ENCODE assay signal across 10 cellular contexts in genomic region chr16:89573826-89574680, GRCh38. TPM values are rescaled to one million over a fixed set of nuclear protein-coding genes. Genes with fewer than 3 reads are reported as not detected.
DNase-seq lines count a peak whose midpoint lies in the region; ATAC-seq, FAIRE-seq and TF ChIP-seq lines count a peak whose summit lies in the region.
"Had no signal": no experiment of that assay in that cellular context is flagged by ENCODE, and none has a peak within 500 bp of the region (broad histone marks: within the 10 kb centered on the region; RNA-seq: fewer than 3 reads in every experiment).

No MANE protein-coding gene starts in this region.

- ATAC-seq in activated CD8-positive, alpha-beta T cell treated with anti-CD3 and anti-CD28 coated beads for 36 hours = no peak
- no peak for ATAC-seq in activated CD8-positive, alpha-beta T cell treated with anti-CD3 and anti-CD28 coated beads, Interleukin-2, amount 10 ng/mL, durations not matched to agents 7 days and 5 days
- ATAC-seq in GM18519 (IDR thresholded peaks at IDR 0.05; ENCODE audit: low FRiP score, unreplicated experiment) (no peak), GM21526 (IDR thresholded peaks at IDR 0.05; ENCODE audit: low FRiP score, unreplicated experiment) (no peak)

- POLR2A ChIA-PET in activated CD8-positive, alpha-beta T cell treated with anti-CD3 and anti-CD28 coated beads for 36 hours (lab: Charles Lee) = interaction anchor here (2.8 kb wide), 1 partner anchor 10 kb away, joined by 10 read pairs; no protein-coding TSS in a partner anchor
- POLR2A ChIA-PET in activated CD8-positive, alpha-beta T cell treated with anti-CD3 and anti-CD28 coated beads, Interleukin-2, amount 10 ng/mL, durations not matched to agents 7 days and 5 days (lab: Charles Lee) = no interaction called here
- POLR2A ChIA-PET in OCI-LY7 (lab: Charles Lee) = no interaction called here

- TF ChIP-seq POLR2A in esophagus muscularis mucosa (IDR thresholded peaks at IDR 0.05; ENCODE audit: low read depth) (no peak), GM12892 (IDR thresholded peaks at IDR 0.05; ENCODE audit: low read depth, low read length) (no peak)

- H3K4me3 ChIP-seq in OCI-LY7 (ENCODE audit: low read depth, low read length, poor library complexity, severe bottlenecking) (peak overlapping the region; percentile 42), esophagus muscularis mucosa (peak overlapping the region in 3 of 4 donors; percentile 35 to 49 (median 36)), skin epidermis (peak overlapping the region in 4 of 7 experiments; percentile 11 to 33 (median 24))

- H3K4me1 ChIP-seq in OCI-LY7 (ENCODE audit: insufficient read depth, low read length, poor library complexity, severe bottlenecking) (peaks cover 23% of the 10 kb centered on the region), esophagus muscularis mucosa (peaks cover 22 to 40% (median 31%) of the 10 kb centered on the region in 4 donors)

- intact Hi-C loops in activated CD8-positive, alpha-beta T cell treated with anti-CD3 and anti-CD28 coated beads for 36 hours (cut with micrococcal nuclease) = no loop called here
- intact Hi-C loops in OCI-LY7 (cut with micrococcal nuclease; ENCODE audit: unreplicated experiment) (loop anchor here (5.0 kb wide), 1 partner anchor 68 kb away; no protein-coding TSS in a partner anchor), esophagus muscularis mucosa (cut with DNase I) (no loop called here)

- H2AFZ ChIP-seq in OCI-LY7 (ENCODE audit: low read length) = no peak overlapping the region

- H3K27ac ChIP-seq in OCI-LY7 (ENCODE audit: low read depth, low read length, poor library complexity, severe bottlenecking) = no peak overlapping the region
- H3K27ac ChIP-seq in esophagus muscularis mucosa (replicated peaks in 1 of 4) = no peak overlapping the region
- H3K27ac ChIP-seq in skin epidermis = peak overlapping the region in 1 of 21 experiments; percentile 4
- H3K27ac ChIP-seq: testis had no signal

- TF ChIP-seq EP300 in esophagus muscularis mucosa (IDR thresholded peaks at IDR 0.05) = no peak

- TF ChIP-seq CTCF in activated CD8-positive, alpha-beta T cell treated with anti-CD3 and anti-CD28 coated beads for 36 hours (IDR thresholded peaks at IDR 0.05) = no peak
- TF ChIP-seq CTCF in OCI-LY7 (conservative IDR thresholded peaks at IDR 0.05; ENCODE audit: low read length) (no peak), esophagus muscularis mucosa (IDR thresholded peaks at IDR 0.05) (no peak)

- no peaks in the 10 kb centered on the region for H3K79me2 ChIP-seq in OCI-LY7 (ENCODE audit: insufficient read depth, low read depth, low read length)

- H3K9me3 ChIP-seq in OCI-LY7 (ENCODE audit: low read length) (no peaks in the 10 kb centered on the region), esophagus muscularis mucosa (no peaks in the 10 kb centered on the region)
- H3K9me3 ChIP-seq: testis had no signal

- peaks cover 6 to 92% (median 34%) of the 10 kb centered on the region in 4 donors for H3K27me3 ChIP-seq in esophagus muscularis mucosa
- H3K27me3 ChIP-seq: testis had no signal

- H3K27me3 Mint-ChIP-seq in activated CD8-positive, alpha-beta T cell treated with anti-CD3 and anti-CD28 coated beads for 36 hours = peaks cover 10% of the 10 kb centered on the region
- H3K27me3 Mint-ChIP-seq in activated CD8-positive, alpha-beta T cell treated with anti-CD3 and anti-CD28 coated beads, Interleukin-2, amount 10 ng/mL, durations not matched to agents 7 days and 5 days (ENCODE audit: low read depth) = peaks cover 18% of the 10 kb centered on the region

- H3K4me3 Mint-ChIP-seq in activated CD8-positive, alpha-beta T cell treated with anti-CD3 and anti-CD28 coated beads for 36 hours = peak overlapping the region; percentile 19
- no peak overlapping the region for H3K4me3 Mint-ChIP-seq in activated CD8-positive, alpha-beta T cell treated with anti-CD3 and anti-CD28 coated beads, Interleukin-2, amount 10 ng/mL, durations not matched to agents 7 days and 5 days

- CTCF ChIA-PET in activated CD8-positive, alpha-beta T cell treated with anti-CD3 and anti-CD28 coated beads for 36 hours (lab: Charles Lee) = interaction anchor here (0.7 kb wide), 1 partner anchor 187 kb away, joined by 3 read pairs; no protein-coding TSS in a partner anchor
- CTCF ChIA-PET in activated CD8-positive, alpha-beta T cell treated with anti-CD3 and anti-CD28 coated beads, Interleukin-2, amount 10 ng/mL, durations not matched to agents 7 days and 5 days (lab: Charles Lee) = no interaction called here
- CTCF ChIA-PET in OCI-LY7 (lab: Charles Lee; ENCODE audit: unreplicated experiment) = no interaction called here

- H3K36me3 ChIP-seq in OCI-LY7 (ENCODE audit: insufficient read depth, low read length) = no peaks in the 10 kb centered on the region
- H3K36me3 ChIP-seq in esophagus muscularis mucosa = no peaks in the 10 kb centered on the region

- no peak overlapping the region for H3K27ac Mint-ChIP-seq in activated CD8-positive, alpha-beta T cell treated with anti-CD3 and anti-CD28 coated beads for 36 hours
- H3K27ac Mint-ChIP-seq in activated CD8-positive, alpha-beta T cell treated with anti-CD3 and anti-CD28 coated beads, Interleukin-2, amount 10 ng/mL, durations not matched to agents 7 days and 5 days = no peak overlapping the region

- no peaks in the 10 kb centered on the region for H3K9me3 Mint-ChIP-seq in activated CD8-positive, alpha-beta T cell treated with anti-CD3 and anti-CD28 coated beads for 36 hours
- no peaks in the 10 kb centered on the region for H3K9me3 Mint-ChIP-seq in activated CD8-positive, alpha-beta T cell treated with anti-CD3 and anti-CD28 coated beads, Interleukin-2, amount 10 ng/mL, durations not matched to agents 7 days and 5 days (ENCODE audit: insufficient read depth)

- peaks cover 8% of the 10 kb centered on the region for H3K4me1 Mint-ChIP-seq in activated CD8-positive, alpha-beta T cell treated with anti-CD3 and anti-CD28 coated beads for 36 hours (ENCODE audit: low read depth)
- peaks cover 20% of the 10 kb centered on the region for H3K4me1 Mint-ChIP-seq in activated CD8-positive, alpha-beta T cell treated with anti-CD3 and anti-CD28 coated beads, Interleukin-2, amount 10 ng/mL, durations not matched to agents 7 days and 5 days (ENCODE audit: low read depth)

- BruUV-seq in OCI-LY7 (replicated peaks; lab: Mats Ljungman, UMichigan) = no TSS peak

- H4K20me1 ChIP-seq in OCI-LY7 (ENCODE audit: insufficient read depth, low read length) = no peaks in the 10 kb centered on the region

- DNase-seq in activated CD8-positive, alpha-beta T cell treated with anti-CD3 and anti-CD28 coated beads for 36 hours = no peak
- DNase-seq in activated CD8-positive, alpha-beta T cell treated with anti-CD3 and anti-CD28 coated beads, Interleukin-2, amount 10 ng/mL, durations not matched to agents 7 days and 5 days = no peak
- DNase-seq in OCI-LY7 (ENCODE audit: low spot score) (no peak), esophagus muscularis mucosa (ENCODE audit: extremely low spot score) (no peak), GM12892 (ENCODE audit: insufficient read length) (no peak)

- no peak for FAIRE-seq in GM12892 (lab: Jason Lieb, UNC)

- no peaks in the 10 kb centered on the region for H3K9me2 ChIP-seq in OCI-LY7 (ENCODE audit: insufficient read depth, low read length)

- 81% methylated on average over 20 of the region's 31 CpGs for WGBS in esophagus muscularis mucosa

- H3K36me3 Mint-ChIP-seq in activated CD8-positive, alpha-beta T cell treated with anti-CD3 and anti-CD28 coated beads for 36 hours (ENCODE audit: low read depth) = peaks cover 2% of the 10 kb centered on the region
- H3K36me3 Mint-ChIP-seq in activated CD8-positive, alpha-beta T cell treated with anti-CD3 and anti-CD28 coated beads, Interleukin-2, amount 10 ng/mL, durations not matched to agents 7 days and 5 days (ENCODE audit: low read depth) = no peaks in the 10 kb centered on the region

- peak overlapping the region; percentile 40; the same call in 1 of the 2 replicates for H3K4me2 ChIP-seq in OCI-LY7 (ENCODE audit: low read length)

RNA-seq across cellular contexts. Expression of gene CPNE7, which starts 1.5 kb away (rescaled TPM):
- 1 to 10 TPM; 8.5 to 9.5 TPM for total RNA-seq in activated CD8-positive, alpha-beta T cell treated with anti-CD3 and anti-CD28 coated beads for 36 hours
- 1 to 10 TPM; 1.1 to 1.8 TPM for total RNA-seq in activated CD8-positive, alpha-beta T cell treated with anti-CD3 and anti-CD28 coated beads, Interleukin-2, amount 10 ng/mL, durations not matched to agents 7 days and 5 days
- 0.33 TPM in 1 of 2 replicates, not detected in the other for total RNA-seq in OCI-LY7 (2014; rRNA removed; shearing (Covaris generic))
- total RNA-seq in OCI-LY7 (2022) (0.83 TPM in 1 of 2 replicates, not detected in the other), esophagus muscularis mucosa (1 to 10 TPM in 2 of 4 donors, under 1 TPM in 1, not detected in 1; 0.83 to 1.7 (median 1.4) TPM)
- polyA plus RNA-seq in GM12892 (2012; ENCODE audit: missing spikeins) = 51.5 TPM

RNA-seq across cellular contexts. Expression of gene RPL13, which starts 13.6 kb away (rescaled TPM):
- total RNA-seq in activated CD8-positive, alpha-beta T cell treated with anti-CD3 and anti-CD28 coated beads for 36 hours = 1,000 to 10,000 TPM; 3,056 to 3,151 TPM
- total RNA-seq in activated CD8-positive, alpha-beta T cell treated with anti-CD3 and anti-CD28 coated beads, Interleukin-2, amount 10 ng/mL, durations not matched to agents 7 days and 5 days = 1,000 to 10,000 TPM; 1,842 to 1,844 TPM
- 7,440 and 9,791 TPM in 2 replicates for total RNA-seq in OCI-LY7 (2014; rRNA removed; shearing (Covaris generic))
- total RNA-seq in OCI-LY7 (2022) (2,903 and 2,928 TPM in 2 replicates), esophagus muscularis mucosa (1,000 to 10,000 TPM; 4,039 to 6,804 (median 5,312) TPM)
- 4,006 TPM for polyA plus RNA-seq in GM12892 (2012; ENCODE audit: missing spikeins)

RNA-seq across cellular contexts. Expression of gene DPEP1, which starts 39.4 kb away (rescaled TPM):
- total RNA-seq in activated CD8-positive, alpha-beta T cell treated with anti-CD3 and anti-CD28 coated beads for 36 hours = not detected
- total RNA-seq in activated CD8-positive, alpha-beta T cell treated with anti-CD3 and anti-CD28 coated beads, Interleukin-2, amount 10 ng/mL, durations not matched to agents 7 days and 5 days = not detected
- total RNA-seq in OCI-LY7 (2014; rRNA removed; shearing (Covaris generic)) = not detected in 2 replicates
- total RNA-seq in OCI-LY7 (2022) = not detected in 2 replicates
- total RNA-seq in esophagus muscularis mucosa = under 1 TPM in 1 of 4 donors, not detected in 3; 0.99 TPM
- not detected for polyA plus RNA-seq in GM12892 (2012; ENCODE audit: missing spikeins)
- total RNA-seq: activated CD8-positive, alpha-beta memory T cell treated with anti-CD3 and anti-CD28 coated beads for 36 hours had no signal
